Comparison of ENCODE assay signal across 19 cellular contexts in genomic region chr11:122138759-122139594, GRCh38. TPM values are rescaled to one million over a fixed set of nuclear protein-coding genes. Genes with fewer than 3 reads are reported as not detected.
DNase-seq lines count a peak whose midpoint lies in the region; ATAC-seq and TF ChIP-seq lines count a peak whose summit lies in the region.
"Had no signal": no experiment of that assay in that cellular context is flagged by ENCODE, and none has a peak within 500 bp of the region (broad histone marks: within the 10 kb centered on the region; RNA-seq: fewer than 3 reads in every experiment).

No MANE protein-coding gene starts in this region.

- 37% methylated on average over 5 of the region's 5 CpGs for WGBS in urinary bladder
- WGBS in spleen, 5 donors, result 77 to 88% (median 82%) methylated on average over 5 of the region's 5 CpGs

- peak overlapping the region; percentile 37 for H3K27ac ChIP-seq in left ventricle myocardium inferior (replicated peaks)
- peak overlapping the region; percentile 60 to 76 for H3K27ac ChIP-seq in ascending aorta
- peak overlapping the region; percentile 18 for H3K27ac ChIP-seq in urinary bladder (ENCODE audit: low read depth)
- H3K27ac ChIP-seq in spleen, result no peak overlapping the region
- H3K27ac ChIP-seq: neutrophil had no signal

- H3K4me3 ChIP-seq in left ventricle myocardium inferior (no peak overlapping the region), ascending aorta (no peak overlapping the region), urinary bladder (ENCODE audit: low read depth, low read length) (no peak overlapping the region), spleen (no peak overlapping the region)
- H3K4me3 ChIP-seq: K562, skin epidermis had no signal

- H3K27me3 ChIP-seq in left ventricle myocardium inferior (ENCODE audit: low read depth), result no peaks in the 10 kb centered on the region
- no peaks in the 10 kb centered on the region for H3K27me3 ChIP-seq in ascending aorta
- H3K27me3 ChIP-seq in spleen (replicated peaks in 1 of 7), result no peaks in the 10 kb centered on the region
- H3K27me3 ChIP-seq: neutrophil had no signal

- TF ChIP-seq CTCF in left ventricle myocardium inferior (IDR thresholded peaks at IDR 0.05; ENCODE audit: borderline replicate concordance) (no peak), ascending aorta (IDR thresholded peaks at IDR 0.05) (no peak), spleen (IDR thresholded peaks at IDR 0.05 in 8 of 11, conservative IDR thresholded peaks at IDR 0.05 in 3 of 11) (no peak)

- no peak for TF ChIP-seq POLR2A in spleen (IDR thresholded peaks at IDR 0.05)

- no peak for ATAC-seq in Right ventricle myocardium superior (ENCODE audit: poor library complexity)
- ATAC-seq: K562 had no signal

- DNase-seq in left ventricle myocardium inferior (no peak), Right ventricle myocardium superior (no peak), ascending aorta (ENCODE audit: low spot score in 2 of 2) (no peak), iPS-NIHi11 (ENCODE audit: low spot score) (peak; percentile 44), NCI-H1436 treated with DMSO at 0.1 percent for 48 hours (lab: John Stamatoyannopoulos, UW) (no peak), cerebellar nuclear complex (lab: John Stamatoyannopoulos, UW) (no peak), spleen (no peak)
- DNase-seq: ACHN; activated naive CD8-positive, alpha-beta T cell treated with anti-CD3 and anti-CD28 coated beads, Interleukin-2, amount 10 ng/mL, durations not matched to agents 7 days and 5 days; hypothalamus; NCI-H1417 treated with DMSO at 0.1 percent for 48 hours; NCI-H510A; stimulated activated naive CD4-positive, alpha-beta T cell treated with Interleukin-2 at 50 U/mL for 16 hours had no signal

- H3K4me1 ChIP-seq in left ventricle myocardium inferior (peaks cover 3% of the 10 kb centered on the region), ascending aorta (peaks cover 6 to 35% of the 10 kb centered on the region in 2 donors), urinary bladder (ENCODE audit: insufficient read depth) (no peaks in the 10 kb centered on the region), spleen (no peaks in the 10 kb centered on the region)

- no peaks in the 10 kb centered on the region for H3K36me3 ChIP-seq in left ventricle myocardium inferior
- no peaks in the 10 kb centered on the region for H3K36me3 ChIP-seq in ascending aorta
- no peaks in the 10 kb centered on the region for H3K36me3 ChIP-seq in urinary bladder (ENCODE audit: insufficient read depth)
- no peaks in the 10 kb centered on the region for H3K36me3 ChIP-seq in spleen
- H3K36me3 ChIP-seq: neutrophil had no signal

- no peaks in the 10 kb centered on the region for H3K9me3 ChIP-seq in left ventricle myocardium inferior (replicated peaks)
- H3K9me3 ChIP-seq in ascending aorta, result no peaks in the 10 kb centered on the region
- no peaks in the 10 kb centered on the region for H3K9me3 ChIP-seq in spleen
- H3K9me3 ChIP-seq: neutrophil had no signal

- intact Hi-C loops in left ventricle myocardium inferior (cut with micrococcal nuclease) (no loop called here), Right ventricle myocardium superior (cut with DNase I) (no loop called here), ascending aorta (cut with DNase I) (no loop called here), spleen (cut with DNase I; ENCODE audit: low total_unique reads) (no loop called here)

RNA-seq across cellular contexts. Expression of gene BLID, which starts 23.0 kb away (rescaled TPM):
- total RNA-seq in left ventricle myocardium inferior (0.36 TPM), Right ventricle myocardium superior (0.35 TPM), ascending aorta (not detected), urinary bladder (15.6 TPM), spleen (under 1 TPM in 2 of 7 donors, not detected in 5; 0.61 to 0.64 TPM)
- polyA plus RNA-seq in urinary bladder (not detected), spleen (not detected)
- total RNA-seq: activated naive CD8-positive, alpha-beta T cell treated with anti-CD3 and anti-CD28 coated beads, Interleukin-2, amount 10 ng/mL, durations not matched to agents 7 days and 5 days; K562; T-helper 1 cell treated with Interleukin-12 subunit alpha and Interleukin-12 subunit beta and Interleukin-4 antibody, amounts not matched to agents 30 ng/mL and 1 ng/mL, for 36 hours had no signal
- polyA plus RNA-seq: esophagus, K562 had no signal

Comparison
In these comparisons a context has a peak if more than half of its experiments do, and no peak if none do; other contexts are left out.
1. H3K27ac ChIP-seq: peak in left ventricle myocardium inferior (single experiment), ascending aorta (2 of 2) and urinary bladder (single experiment); none in spleen (0 of 8).
2. RNA of gene BLID, which starts 23.0 kb away (total RNA-seq): 15.6 TPM in urinary bladder (single experiment); 0.36 TPM in left ventricle myocardium inferior (single experiment), 0.35 TPM in Right ventricle myocardium superior (single experiment), 0.61 to 0.64 TPM in spleen and not detected in ascending aorta (single experiment); every median in the first group is over 10 times any median in the second.